ENCODE assay signal across 1 cellular context in genomic region chr17:77180503-77181330, GRCh38.
TF ChIP-seq lines count a peak whose summit lies in the region.

No MANE protein-coding gene starts in this region.

TF ChIP-seq in HepG2, 621 proteins besides CTCF, POLR2A, EP300 and RAD21 (continued from another document and continues in another):
- TF ChIP-seq, protein P1, sequence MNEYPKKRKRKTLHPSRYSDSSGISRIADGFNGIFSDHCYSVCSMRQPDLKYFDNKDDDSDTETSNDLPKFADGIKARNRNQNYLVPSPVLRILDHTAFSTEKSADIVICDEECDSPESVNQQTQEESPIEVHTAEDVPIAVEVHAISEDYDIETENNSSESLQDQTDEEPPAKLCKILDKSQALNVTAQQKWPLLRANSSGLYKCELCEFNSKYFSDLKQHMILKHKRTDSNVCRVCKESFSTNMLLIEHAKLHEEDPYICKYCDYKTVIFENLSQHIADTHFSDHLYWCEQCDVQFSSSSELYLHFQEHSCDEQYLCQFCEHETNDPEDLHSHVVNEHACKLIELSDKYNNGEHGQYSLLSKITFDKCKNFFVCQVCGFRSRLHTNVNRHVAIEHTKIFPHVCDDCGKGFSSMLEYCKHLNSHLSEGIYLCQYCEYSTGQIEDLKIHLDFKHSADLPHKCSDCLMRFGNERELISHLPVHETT (CRISPR knock-in tag; conservative IDR thresholded peaks at IDR 0.05) = no peak
- TF ChIP-seq ZNF574 (CRISPR knock-in tag; IDR thresholded peaks at IDR 0.05) (peak; percentile 48; the same call in 1 of the 2 replicates), TMF1 (CRISPR knock-in tag; IDR thresholded peaks at IDR 0.05; ENCODE audit: low read depth) (no peak), PAX8 (CRISPR knock-in tag; IDR thresholded peaks at IDR 0.05; ENCODE audit: borderline replicate concordance) (no peak), EEA1 (CRISPR knock-in tag; IDR thresholded peaks at IDR 0.05; ENCODE audit: borderline replicate concordance) (no peak), GPN1 (CRISPR knock-in tag; IDR thresholded peaks at IDR 0.05; ENCODE audit: borderline replicate concordance) (no peak), SIX1 (CRISPR knock-in tag; IDR thresholded peaks at IDR 0.05; ENCODE audit: borderline replicate concordance) (no peak), RNF219 (CRISPR knock-in tag; IDR thresholded peaks at IDR 0.05) (no peak), RFX3 (CRISPR knock-in tag; IDR thresholded peaks at IDR 0.05) (no peak), ZNF83 (CRISPR knock-in tag; IDR thresholded peaks at IDR 0.05; ENCODE audit: borderline replicate concordance) (no peak), NR2F2 (IDR thresholded peaks at IDR 0.05; ENCODE audit: borderline replicate concordance, low read depth) (no peak), ZNF160 (CRISPR knock-in tag; IDR thresholded peaks at IDR 0.05) (no peak), ZBTB21 (CRISPR knock-in tag; IDR thresholded peaks at IDR 0.05) (no peak), ZNF207 (IDR thresholded peaks at IDR 0.05; ENCODE audit: borderline replicate concordance) (no peak), ZNF737 (CRISPR knock-in tag; IDR thresholded peaks at IDR 0.05; ENCODE audit: borderline replicate concordance) (no peak), RAD51 (IDR thresholded peaks at IDR 0.05; ENCODE audit: borderline replicate concordance) (no peak), ZNF747 (CRISPR knock-in tag; IDR thresholded peaks at IDR 0.05; ENCODE audit: borderline replicate concordance) (no peak), FOXK2 (IDR thresholded peaks at IDR 0.05) (no peak), IKZF1 (IDR thresholded peaks at IDR 0.05) (no peak), U2AF1 (optimal IDR thresholded peaks at IDR 0.05; ENCODE audit: low read depth, low read length) (no peak), REST (IDR thresholded peaks at IDR 0.05; ENCODE audit: borderline replicate concordance in 1 of 2, low read depth in 1 of 2, low read length in 2 of 2) (no peak), WIZ (CRISPR knock-in tag; IDR thresholded peaks at IDR 0.05) (no peak), FOXO1 (CRISPR knock-in tag; IDR thresholded peaks at IDR 0.05) (0 out of 2 replicates have a peak, but pooled peaks have one; percentile 24), SOX5 (CRISPR knock-in tag; IDR thresholded peaks at IDR 0.05; ENCODE audit: borderline replicate concordance) (peak; percentile 40; the same call in 1 of the 2 replicates), ZNF383 (CRISPR knock-in tag; IDR thresholded peaks at IDR 0.05; ENCODE audit: borderline replicate concordance) (no peak), HMGA1 (CRISPR knock-in tag; conservative IDR thresholded peaks at IDR 0.05) (no peak), HMG20A (CRISPR knock-in tag; IDR thresholded peaks at IDR 0.05; ENCODE audit: borderline replicate concordance) (no peak), ZBTB33 (CRISPR knock-in tag; IDR thresholded peaks at IDR 0.05) (peak; percentile 56), ZFP41 (CRISPR knock-in tag; IDR thresholded peaks at IDR 0.05; ENCODE audit: borderline replicate concordance) (no peak), ZNF280D (CRISPR knock-in tag; IDR thresholded peaks at IDR 0.05) (peak; percentile 85), ZNF563 (CRISPR knock-in tag; IDR thresholded peaks at IDR 0.05) (no peak), ZNF768 (CRISPR knock-in tag; IDR thresholded peaks at IDR 0.05) (no peak), RCOR2 (CRISPR knock-in tag; IDR thresholded peaks at IDR 0.05) (peak; percentile 76; the same call in 1 of the 2 replicates), ZKSCAN8 (CRISPR knock-in tag; IDR thresholded peaks at IDR 0.05; ENCODE audit: borderline replicate concordance) (0 out of 2 replicates have a peak, but pooled peaks have one; percentile 46), NFYC (CRISPR knock-in tag; IDR thresholded peaks at IDR 0.05) (no peak)
- TF ChIP-seq, protein P2, sequence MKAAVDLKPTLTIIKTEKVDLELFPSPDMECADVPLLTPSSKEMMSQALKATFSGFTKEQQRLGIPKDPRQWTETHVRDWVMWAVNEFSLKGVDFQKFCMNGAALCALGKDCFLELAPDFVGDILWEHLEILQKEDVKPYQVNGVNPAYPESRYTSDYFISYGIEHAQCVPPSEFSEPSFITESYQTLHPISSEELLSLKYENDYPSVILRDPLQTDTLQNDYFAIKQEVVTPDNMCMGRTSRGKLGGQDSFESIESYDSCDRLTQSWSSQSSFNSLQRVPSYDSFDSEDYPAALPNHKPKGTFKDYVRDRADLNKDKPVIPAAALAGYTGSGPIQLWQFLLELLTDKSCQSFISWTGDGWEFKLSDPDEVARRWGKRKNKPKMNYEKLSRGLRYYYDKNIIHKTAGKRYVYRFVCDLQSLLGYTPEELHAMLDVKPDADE (CRISPR knock-in tag; IDR thresholded peaks at IDR 0.05) = no peak
- TF ChIP-seq, protein P3, sequence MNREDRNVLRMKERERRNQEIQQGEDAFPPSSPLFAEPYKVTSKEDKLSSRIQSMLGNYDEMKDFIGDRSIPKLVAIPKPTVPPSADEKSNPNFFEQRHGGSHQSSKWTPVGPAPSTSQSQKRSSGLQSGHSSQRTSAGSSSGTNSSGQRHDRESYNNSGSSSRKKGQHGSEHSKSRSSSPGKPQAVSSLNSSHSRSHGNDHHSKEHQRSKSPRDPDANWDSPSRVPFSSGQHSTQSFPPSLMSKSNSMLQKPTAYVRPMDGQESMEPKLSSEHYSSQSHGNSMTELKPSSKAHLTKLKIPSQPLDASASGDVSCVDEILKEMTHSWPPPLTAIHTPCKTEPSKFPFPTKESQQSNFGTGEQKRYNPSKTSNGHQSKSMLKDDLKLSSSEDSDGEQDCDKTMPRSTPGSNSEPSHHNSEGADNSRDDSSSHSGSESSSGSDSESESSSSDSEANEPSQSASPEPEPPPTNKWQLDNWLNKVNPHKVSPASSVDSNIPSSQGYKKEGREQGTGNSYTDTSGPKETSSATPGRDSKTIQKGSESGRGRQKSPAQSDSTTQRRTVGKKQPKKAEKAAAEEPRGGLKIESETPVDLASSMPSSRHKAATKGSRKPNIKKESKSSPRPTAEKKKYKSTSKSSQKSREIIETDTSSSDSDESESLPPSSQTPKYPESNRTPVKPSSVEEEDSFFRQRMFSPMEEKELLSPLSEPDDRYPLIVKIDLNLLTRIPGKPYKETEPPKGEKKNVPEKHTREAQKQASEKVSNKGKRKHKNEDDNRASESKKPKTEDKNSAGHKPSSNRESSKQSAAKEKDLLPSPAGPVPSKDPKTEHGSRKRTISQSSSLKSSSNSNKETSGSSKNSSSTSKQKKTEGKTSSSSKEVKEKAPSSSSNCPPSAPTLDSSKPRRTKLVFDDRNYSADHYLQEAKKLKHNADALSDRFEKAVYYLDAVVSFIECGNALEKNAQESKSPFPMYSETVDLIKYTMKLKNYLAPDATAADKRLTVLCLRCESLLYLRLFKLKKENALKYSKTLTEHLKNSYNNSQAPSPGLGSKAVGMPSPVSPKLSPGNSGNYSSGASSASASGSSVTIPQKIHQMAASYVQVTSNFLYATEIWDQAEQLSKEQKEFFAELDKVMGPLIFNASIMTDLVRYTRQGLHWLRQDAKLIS (CRISPR knock-in tag; IDR thresholded peaks at IDR 0.05) = no peak
- TF ChIP-seq, protein P4, sequence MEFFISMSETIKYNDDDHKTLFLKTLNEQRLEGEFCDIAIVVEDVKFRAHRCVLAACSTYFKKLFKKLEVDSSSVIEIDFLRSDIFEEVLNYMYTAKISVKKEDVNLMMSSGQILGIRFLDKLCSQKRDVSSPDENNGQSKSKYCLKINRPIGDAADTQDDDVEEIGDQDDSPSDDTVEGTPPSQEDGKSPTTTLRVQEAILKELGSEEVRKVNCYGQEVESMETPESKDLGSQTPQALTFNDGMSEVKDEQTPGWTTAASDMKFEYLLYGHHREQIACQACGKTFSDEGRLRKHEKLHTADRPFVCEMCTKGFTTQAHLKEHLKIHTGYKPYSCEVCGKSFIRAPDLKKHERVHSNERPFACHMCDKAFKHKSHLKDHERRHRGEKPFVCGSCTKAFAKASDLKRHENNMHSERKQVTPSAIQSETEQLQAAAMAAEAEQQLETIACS (CRISPR knock-in tag; IDR thresholded peaks at IDR 0.05) = no peak
